Comparison of ENCODE assay signal across 1 cellular context in the genomic region with DNA sequence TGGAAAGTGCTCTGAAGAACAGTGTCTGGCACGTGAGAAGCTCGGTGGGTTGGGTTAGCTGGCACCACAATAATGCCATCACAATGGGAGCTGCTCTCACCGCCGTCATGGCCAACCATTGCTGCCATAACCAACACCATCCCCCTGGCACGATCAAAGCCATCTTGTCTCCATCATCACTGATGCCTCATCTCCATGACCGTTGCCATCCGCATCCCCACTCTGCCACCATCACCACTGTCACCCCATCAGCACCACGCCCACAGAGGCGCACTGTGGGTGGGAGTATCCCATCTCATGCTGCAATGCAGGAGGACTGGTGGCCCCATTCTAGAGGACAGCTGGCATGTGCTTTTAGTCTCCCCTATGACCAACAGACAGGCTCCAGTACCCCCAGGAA.
TF ChIP-seq lines count a peak whose summit lies in the region.

No MANE protein-coding gene starts in this region.

TF ChIP-seq in H1, 55 proteins besides CTCF, POLR2A, EP300 and RAD21:
- TF ChIP-seq SIRT6 (IDR thresholded peaks at IDR 0.05; ENCODE audit: low read length): no peak
- TF ChIP-seq, protein P1, sequence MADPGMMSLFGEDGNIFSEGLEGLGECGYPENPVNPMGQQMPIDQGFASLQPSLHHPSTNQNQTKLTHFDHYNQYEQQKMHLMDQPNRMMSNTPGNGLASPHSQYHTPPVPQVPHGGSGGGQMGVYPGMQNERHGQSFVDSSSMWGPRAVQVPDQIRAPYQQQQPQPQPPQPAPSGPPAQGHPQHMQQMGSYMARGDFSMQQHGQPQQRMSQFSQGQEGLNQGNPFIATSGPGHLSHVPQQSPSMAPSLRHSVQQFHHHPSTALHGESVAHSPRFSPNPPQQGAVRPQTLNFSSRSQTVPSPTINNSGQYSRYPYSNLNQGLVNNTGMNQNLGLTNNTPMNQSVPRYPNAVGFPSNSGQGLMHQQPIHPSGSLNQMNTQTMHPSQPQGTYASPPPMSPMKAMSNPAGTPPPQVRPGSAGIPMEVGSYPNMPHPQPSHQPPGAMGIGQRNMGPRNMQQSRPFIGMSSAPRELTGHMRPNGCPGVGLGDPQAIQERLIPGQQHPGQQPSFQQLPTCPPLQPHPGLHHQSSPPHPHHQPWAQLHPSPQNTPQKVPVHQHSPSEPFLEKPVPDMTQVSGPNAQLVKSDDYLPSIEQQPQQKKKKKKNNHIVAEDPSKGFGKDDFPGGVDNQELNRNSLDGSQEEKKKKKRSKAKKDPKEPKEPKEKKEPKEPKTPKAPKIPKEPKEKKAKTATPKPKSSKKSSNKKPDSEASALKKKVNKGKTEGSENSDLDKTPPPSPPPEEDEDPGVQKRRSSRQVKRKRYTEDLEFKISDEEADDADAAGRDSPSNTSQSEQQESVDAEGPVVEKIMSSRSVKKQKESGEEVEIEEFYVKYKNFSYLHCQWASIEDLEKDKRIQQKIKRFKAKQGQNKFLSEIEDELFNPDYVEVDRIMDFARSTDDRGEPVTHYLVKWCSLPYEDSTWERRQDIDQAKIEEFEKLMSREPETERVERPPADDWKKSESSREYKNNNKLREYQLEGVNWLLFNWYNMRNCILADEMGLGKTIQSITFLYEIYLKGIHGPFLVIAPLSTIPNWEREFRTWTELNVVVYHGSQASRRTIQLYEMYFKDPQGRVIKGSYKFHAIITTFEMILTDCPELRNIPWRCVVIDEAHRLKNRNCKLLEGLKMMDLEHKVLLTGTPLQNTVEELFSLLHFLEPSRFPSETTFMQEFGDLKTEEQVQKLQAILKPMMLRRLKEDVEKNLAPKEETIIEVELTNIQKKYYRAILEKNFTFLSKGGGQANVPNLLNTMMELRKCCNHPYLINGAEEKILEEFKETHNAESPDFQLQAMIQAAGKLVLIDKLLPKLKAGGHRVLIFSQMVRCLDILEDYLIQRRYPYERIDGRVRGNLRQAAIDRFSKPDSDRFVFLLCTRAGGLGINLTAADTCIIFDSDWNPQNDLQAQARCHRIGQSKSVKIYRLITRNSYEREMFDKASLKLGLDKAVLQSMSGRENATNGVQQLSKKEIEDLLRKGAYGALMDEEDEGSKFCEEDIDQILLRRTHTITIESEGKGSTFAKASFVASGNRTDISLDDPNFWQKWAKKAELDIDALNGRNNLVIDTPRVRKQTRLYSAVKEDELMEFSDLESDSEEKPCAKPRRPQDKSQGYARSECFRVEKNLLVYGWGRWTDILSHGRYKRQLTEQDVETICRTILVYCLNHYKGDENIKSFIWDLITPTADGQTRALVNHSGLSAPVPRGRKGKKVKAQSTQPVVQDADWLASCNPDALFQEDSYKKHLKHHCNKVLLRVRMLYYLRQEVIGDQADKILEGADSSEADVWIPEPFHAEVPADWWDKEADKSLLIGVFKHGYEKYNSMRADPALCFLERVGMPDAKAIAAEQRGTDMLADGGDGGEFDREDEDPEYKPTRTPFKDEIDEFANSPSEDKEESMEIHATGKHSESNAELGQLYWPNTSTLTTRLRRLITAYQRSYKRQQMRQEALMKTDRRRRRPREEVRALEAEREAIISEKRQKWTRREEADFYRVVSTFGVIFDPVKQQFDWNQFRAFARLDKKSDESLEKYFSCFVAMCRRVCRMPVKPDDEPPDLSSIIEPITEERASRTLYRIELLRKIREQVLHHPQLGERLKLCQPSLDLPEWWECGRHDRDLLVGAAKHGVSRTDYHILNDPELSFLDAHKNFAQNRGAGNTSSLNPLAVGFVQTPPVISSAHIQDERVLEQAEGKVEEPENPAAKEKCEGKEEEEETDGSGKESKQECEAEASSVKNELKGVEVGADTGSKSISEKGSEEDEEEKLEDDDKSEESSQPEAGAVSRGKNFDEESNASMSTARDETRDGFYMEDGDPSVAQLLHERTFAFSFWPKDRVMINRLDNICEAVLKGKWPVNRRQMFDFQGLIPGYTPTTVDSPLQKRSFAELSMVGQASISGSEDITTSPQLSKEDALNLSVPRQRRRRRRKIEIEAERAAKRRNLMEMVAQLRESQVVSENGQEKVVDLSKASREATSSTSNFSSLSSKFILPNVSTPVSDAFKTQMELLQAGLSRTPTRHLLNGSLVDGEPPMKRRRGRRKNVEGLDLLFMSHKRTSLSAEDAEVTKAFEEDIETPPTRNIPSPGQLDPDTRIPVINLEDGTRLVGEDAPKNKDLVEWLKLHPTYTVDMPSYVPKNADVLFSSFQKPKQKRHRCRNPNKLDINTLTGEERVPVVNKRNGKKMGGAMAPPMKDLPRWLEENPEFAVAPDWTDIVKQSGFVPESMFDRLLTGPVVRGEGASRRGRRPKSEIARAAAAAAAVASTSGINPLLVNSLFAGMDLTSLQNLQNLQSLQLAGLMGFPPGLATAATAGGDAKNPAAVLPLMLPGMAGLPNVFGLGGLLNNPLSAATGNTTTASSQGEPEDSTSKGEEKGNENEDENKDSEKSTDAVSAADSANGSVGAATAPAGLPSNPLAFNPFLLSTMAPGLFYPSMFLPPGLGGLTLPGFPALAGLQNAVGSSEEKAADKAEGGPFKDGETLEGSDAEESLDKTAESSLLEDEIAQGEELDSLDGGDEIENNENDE (IDR thresholded peaks at IDR 0.05; ENCODE audit: insufficient replicate concordance, low read length): no peak
- TF ChIP-seq BRCA1 (IDR thresholded peaks at IDR 0.05; ENCODE audit: low read depth, low read length): no peak
- no peak for TF ChIP-seq RFX5 (IDR thresholded peaks at IDR 0.05; ENCODE audit: borderline replicate concordance, low read depth, low read length)
